32 cellular contexts compared by ENCODE assay signal in the genomic region with DNA sequence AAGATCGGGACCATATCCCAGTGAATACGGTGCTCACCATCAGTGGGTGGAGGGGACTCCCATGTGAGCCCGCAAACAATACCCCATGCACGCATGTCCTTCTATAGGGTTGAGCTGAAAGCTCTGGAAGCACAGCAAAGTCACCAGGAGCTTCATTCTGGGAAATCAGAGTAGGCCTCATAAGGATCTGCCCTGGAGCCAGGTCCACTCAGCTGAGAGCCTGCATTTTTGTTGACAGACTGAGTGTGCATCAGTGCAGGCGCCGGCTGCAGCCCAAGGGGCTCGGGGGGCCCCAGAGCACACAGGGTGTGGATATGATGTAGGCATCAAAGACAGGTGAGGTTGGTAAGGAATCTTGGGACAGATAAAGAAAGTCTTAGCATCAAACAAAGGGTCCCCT.
"Had no signal": no experiment of that assay in that cellular context is flagged by ENCODE, and none has a peak within 500 bp of the region (broad histone marks: within the 10 kb centered on the region; RNA-seq: fewer than 3 reads in every experiment).

No MANE protein-coding gene starts in this region.

- H3K4me3 Mint-ChIP-seq: naive thymus-derived CD8-positive, alpha-beta T cell; natural killer cell treated with Interleukin-12 subunit alpha and Interleukin-12 subunit beta and Interleukin-15 and Interleukin-18, amount 100 ng/mL, for 72 hours; nephron progenitor cell; neural crest cell; stimulated activated effector memory CD8-positive, alpha-beta T cell treated with anti-CD3 and anti-CD28 coated beads, Interleukin-12 subunit alpha, Interleukin-12 subunit beta, amount 100 ng/mL, for 72 hours; stimulated activated naive B cell treated with anti-CD40 and anti-IgM and Interleukin-4, amounts not matched to agents 10 μg/mL and 1 μg/mL and 100 μg/mL, for 72 hours; stimulated activated naive CD8-positive, alpha-beta T cell treated with anti-CD3 and anti-CD28 coated beads, Interleukin-15, Interleukin-2, amounts not matched to agents 100 ng/mL and 50 ng/mL, for 24 hours had no signal

- H3K79me2 ChIP-seq: parathyroid adenoma had no signal

- H3K27ac Mint-ChIP-seq: naive thymus-derived CD8-positive, alpha-beta T cell; natural killer cell treated with Interleukin-12 subunit alpha and Interleukin-12 subunit beta and Interleukin-15 and Interleukin-18, amount 100 ng/mL, for 72 hours; nephron progenitor cell; progenitor cell of endocrine pancreas; stimulated activated effector memory CD8-positive, alpha-beta T cell treated with anti-CD3 and anti-CD28 coated beads, Interleukin-12 subunit alpha, Interleukin-12 subunit beta, amount 100 ng/mL, for 72 hours; stimulated activated naive B cell treated with anti-CD40 and anti-IgM and Interleukin-4, amounts not matched to agents 10 μg/mL and 1 μg/mL and 100 μg/mL, for 72 hours; stimulated activated naive CD8-positive, alpha-beta T cell treated with anti-CD3 and anti-CD28 coated beads, Interleukin-15, Interleukin-2, amounts not matched to agents 100 ng/mL and 50 ng/mL, for 24 hours had no signal

- H3K4me2 ChIP-seq: smooth muscle cell had no signal

- H3K27me3 ChIP-seq: neutrophil, ovary, stomach, thyroid gland, tibial nerve, upper lobe of left lung, vagina had no signal

- ATAC-seq: naive thymus-derived CD8-positive, alpha-beta T cell; natural killer cell treated with Interleukin-12 subunit alpha and Interleukin-12 subunit beta and Interleukin-15 and Interleukin-18, amount 100 ng/mL, for 72 hours; psoas muscle; right cardiac atrium; sciatic nerve; stimulated activated effector memory CD8-positive, alpha-beta T cell treated with anti-CD3 and anti-CD28 coated beads, Interleukin-12 subunit alpha, Interleukin-12 subunit beta, amount 100 ng/mL, for 72 hours; stimulated activated naive B cell treated with anti-CD40 and anti-IgM and Interleukin-4, amounts not matched to agents 10 μg/mL and 1 μg/mL and 100 μg/mL, for 72 hours had no signal

- H3K4me1 Mint-ChIP-seq: naive thymus-derived CD8-positive, alpha-beta T cell; neural crest cell; stimulated activated effector memory CD8-positive, alpha-beta T cell treated with anti-CD3 and anti-CD28 coated beads, Interleukin-12 subunit alpha, Interleukin-12 subunit beta, amount 100 ng/mL, for 72 hours; stimulated activated naive B cell treated with anti-CD40 and anti-IgM and Interleukin-4, amounts not matched to agents 10 μg/mL and 1 μg/mL and 100 μg/mL, for 72 hours had no signal

- H3K27me3 Mint-ChIP-seq: stimulated activated naive CD8-positive, alpha-beta T cell treated with anti-CD3 and anti-CD28 coated beads, Interleukin-15, Interleukin-2, amounts not matched to agents 100 ng/mL and 50 ng/mL, for 24 hours had no signal

- H3K36me3 ChIP-seq: neutrophil, ovary, spleen, stomach, thoracic aorta, thyroid gland, tibial nerve, upper lobe of left lung, vagina had no signal

- H3K4me1 ChIP-seq: parathyroid adenoma had no signal

- H2AFZ ChIP-seq: parathyroid adenoma had no signal

- H3K27ac ChIP-seq: neutrophil, ovary, parathyroid adenoma, psoas muscle, spleen, stomach, thoracic aorta, thyroid gland, tibial nerve, upper lobe of left lung, vagina had no signal

- H3K36me3 Mint-ChIP-seq: naive thymus-derived CD8-positive, alpha-beta T cell; natural killer cell treated with Interleukin-12 subunit alpha and Interleukin-12 subunit beta and Interleukin-15 and Interleukin-18, amount 100 ng/mL, for 72 hours; stimulated activated effector memory CD8-positive, alpha-beta T cell treated with anti-CD3 and anti-CD28 coated beads, Interleukin-12 subunit alpha, Interleukin-12 subunit beta, amount 100 ng/mL, for 72 hours; stimulated activated naive B cell treated with anti-CD40 and anti-IgM and Interleukin-4, amounts not matched to agents 10 μg/mL and 1 μg/mL and 100 μg/mL, for 72 hours had no signal

- H3K9me3 ChIP-seq: neutrophil, ovary, psoas muscle, spleen, stomach, thoracic aorta, thyroid gland, tibial nerve, upper lobe of left lung, vagina had no signal

- DNase-seq: naive thymus-derived CD8-positive, alpha-beta T cell; nephron progenitor cell; nucleus accumbens; posterior cingulate gyrus; psoas muscle; right cardiac atrium; spleen; stimulated activated CD4-positive, alpha-beta T cell treated with anti-CD3 and anti-CD28 coated beads, Interleukin-12 subunit alpha, Interleukin-12 subunit beta, amount 100 ng/mL, for 4 hours; stimulated activated CD4-positive, alpha-beta T cell treated with anti-CD3 and anti-CD28 coated beads, Interleukin-1b, Interleukin-23, amount 100 ng/mL, for 48 hours; stimulated activated CD4-positive, alpha-beta T cell treated with anti-CD3 and anti-CD28 coated beads, Interleukin-4, amount 100 ng/mL, for 1 hour; stimulated activated CD4-positive, alpha-beta T cell treated with anti-CD3 and anti-CD28 coated beads, Interleukin-4, amount 100 ng/mL, for 4 hours; stimulated activated naive B cell treated with anti-CD40 and anti-IgM and Interleukin-4, amounts not matched to agents 10 μg/mL and 1 μg/mL and 100 μg/mL, for 72 hours; stimulated activated naive CD4-positive, alpha-beta T cell treated with Interleukin-2 at 50 U/mL for 16 hours; thyroid gland; trophoblast cell; upper lobe of left lung had no signal

- H3K9me3 Mint-ChIP-seq: natural killer cell treated with Interleukin-12 subunit alpha and Interleukin-12 subunit beta and Interleukin-15 and Interleukin-18, amount 100 ng/mL, for 72 hours; nephron progenitor cell; neural crest cell; stimulated activated effector memory CD8-positive, alpha-beta T cell treated with anti-CD3 and anti-CD28 coated beads, Interleukin-12 subunit alpha, Interleukin-12 subunit beta, amount 100 ng/mL, for 72 hours; stimulated activated naive CD8-positive, alpha-beta T cell treated with anti-CD3 and anti-CD28 coated beads, Interleukin-15, Interleukin-2, amounts not matched to agents 100 ng/mL and 50 ng/mL, for 24 hours had no signal

- H3K4me3 ChIP-seq: ovary, psoas muscle, skin epidermis, smooth muscle cell, spleen, stomach, thoracic aorta, thyroid gland, tibial nerve, upper lobe of left lung, vagina had no signal

- FAIRE-seq: urothelium cell line had no signal

- H3K9ac ChIP-seq: parathyroid adenoma had no signal
